In genomic region chr1:52404975-52405338, GRCh38 we compare ENCODE assay signal across 8 cellular contexts. TPM values are rescaled to one million over a fixed set of nuclear protein-coding genes. Genes with fewer than 3 reads are reported as not detected.
A peak's percentile ranks its signal among the peaks of the same experiment; 100 is the strongest.
DNase-seq lines count a peak whose midpoint lies in the region; ATAC-seq and TF ChIP-seq lines count a peak whose summit lies in the region.

No MANE protein-coding gene starts in this region.

- H3K27ac ChIP-seq in AG04450 (ENCODE audit: low read depth, low read length) (peak overlapping the region; percentile 86), cingulate gyrus (ENCODE audit: low read depth, low read length) (peak overlapping the region; percentile 92), muscle layer of duodenum (ENCODE audit: low read length) (peak overlapping the region; percentile 98)

- POLR2A ChIA-PET in AG04450 (lab: Yijun Ruan, JAX) = interaction anchor here (0.5 to 2.2 kb wide), 7 partner anchors 9 to 283 kb away, joined by 3 to 9 read pairs (median 3); partner anchors contain the start of genes CC2D1B and TUT4

- peaks cover 23 to 28% of the 10 kb centered on the region in 2 donors for H3K36me3 ChIP-seq in muscle layer of duodenum (ENCODE audit: control insufficient read depth in 1 of 2, insufficient read depth in 2 of 2, low read length in 2 of 2)

- H3K27me3 ChIP-seq in AG04450 (ENCODE audit: control insufficient read depth, insufficient read depth, low read length) (no peaks in the 10 kb centered on the region), muscle layer of duodenum (ENCODE audit: low read depth, low read length) (no peaks in the 10 kb centered on the region)

- H3K4me1 ChIP-seq in muscle layer of duodenum (ENCODE audit: control insufficient read depth in 1 of 2, insufficient read depth in 2 of 2, low read length in 2 of 2) = peaks cover 3 to 23% of the 10 kb centered on the region in 2 donors

- H3K4me3 ChIP-seq in AG04450 (ENCODE audit: low read depth, low read length) (peak overlapping the region; percentile 97), muscle layer of duodenum (ENCODE audit: low read depth in 1 of 2, low read length in 2 of 2) (peak overlapping the region; percentile 91 to 100)
- peak overlapping the region; percentile 99 for H3K4me3 ChIP-seq in Jurkat, Clone E6-1 (ENCODE audit: low read length)

- DNase-seq in AG04450 (ENCODE audit: low read depth, low spot score) (no peak), superior temporal gyrus (ENCODE audit: extremely low spot score) (no peak), COR-L47 (lab: John Stamatoyannopoulos, UW) (no peak), cerebellum (ENCODE audit: low spot score) (no peak)
- DNase-seq in Jurkat, Clone E6-1 (ENCODE audit: low read depth, low spot score) = no peak

- CTCF ChIA-PET in AG04450 (lab: Charles Lee) = interaction anchor here (0.8 to 1.3 kb wide), 4 partner anchors 11 to 282 kb away, joined by 3 to 6 read pairs (median 4); no protein-coding TSS in a partner anchor

- H3K9me3 ChIP-seq in AG04450 (ENCODE audit: control insufficient read depth, insufficient read depth, low read length) (no peaks in the 10 kb centered on the region), muscle layer of duodenum (ENCODE audit: control insufficient read depth in 1 of 2, low read length in 2 of 2) (no peaks in the 10 kb centered on the region)

- no peak for ATAC-seq in HG02610 (IDR thresholded peaks at IDR 0.05; ENCODE audit: unreplicated experiment)

- TF ChIP-seq CTCF in AG04450 (IDR thresholded peaks at IDR 0.05; ENCODE audit: low read depth, low read length) = no peak

RNA-seq across cellular contexts. Expression of gene PRPF38A, which starts 0.6 kb away (rescaled TPM):
- 23.5 and 26.7 TPM in 2 replicates for polyA plus RNA-seq in AG04450 (2011; rRNA removed)
- 26.4 and 35.7 TPM in 2 replicates for polyA minus RNA-seq in AG04450 (2011; rRNA and poly(A)+ RNA removed)
- polyA plus RNA-seq in Jurkat, Clone E6-1 (2012; ENCODE audit: insufficient read depth, insufficient read length) = 130 TPM
- 24.8 TPM for total RNA-seq in cerebellum

RNA-seq across cellular contexts. Expression of gene ORC1, which starts 0.7 kb away (rescaled TPM):
- polyA plus RNA-seq in AG04450 (2011; rRNA removed) = 2.1 and 2.3 TPM in 2 replicates
- 2.6 and 3.5 TPM in 2 replicates for polyA minus RNA-seq in AG04450 (2011; rRNA and poly(A)+ RNA removed)
- polyA plus RNA-seq in Jurkat, Clone E6-1 (2012; ENCODE audit: insufficient read depth, insufficient read length) = 19.7 TPM
- total RNA-seq in cerebellum = 3.1 TPM

RNA-seq across cellular contexts. Expression of gene CC2D1B, which starts 39.0 kb away (rescaled TPM):
- polyA plus RNA-seq in AG04450 (2011; rRNA removed) = 9.7 and 11.7 TPM in 2 replicates
- 14.2 and 18.5 TPM in 2 replicates for polyA minus RNA-seq in AG04450 (2011; rRNA and poly(A)+ RNA removed)
- 28.2 TPM for polyA plus RNA-seq in Jurkat, Clone E6-1 (2012; ENCODE audit: insufficient read depth, insufficient read length)
- 11.8 TPM for total RNA-seq in cerebellum
